Comparison of ENCODE assay signal across 8 cellular contexts in the genomic region with DNA sequence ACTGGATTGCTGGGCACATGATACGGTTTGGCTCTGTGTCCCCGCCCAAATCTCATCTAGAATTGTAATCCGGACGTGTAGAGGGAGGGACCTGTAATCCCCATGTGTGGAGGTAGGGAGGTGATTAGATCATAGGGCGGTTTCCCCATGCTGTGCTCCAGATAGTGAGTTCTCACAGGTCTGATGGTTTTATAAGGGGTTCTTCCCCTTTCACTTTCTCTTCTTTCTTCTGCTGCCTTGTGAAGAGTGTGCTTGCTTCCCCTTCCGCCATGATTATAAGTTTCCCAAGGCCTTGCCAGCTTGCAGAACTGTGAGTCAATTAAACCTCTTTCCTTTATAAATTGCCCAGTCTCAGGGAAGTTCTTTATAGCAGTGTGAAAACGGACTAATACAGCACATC. TPM values are rescaled to one million over a fixed set of nuclear protein-coding genes. Genes with fewer than 3 reads are reported as not detected.
DNase-seq lines count a peak whose midpoint lies in the region; ATAC-seq and TF ChIP-seq lines count a peak whose summit lies in the region.

No MANE protein-coding gene starts in this region.

- POLR2A ChIA-PET in activated CD4-positive, alpha-beta T cell treated with anti-CD3 and anti-CD28 coated beads for 36 hours (lab: Charles Lee): no interaction called here

- H3K4me1 Mint-ChIP-seq in activated CD4-positive, alpha-beta T cell treated with anti-CD3 and anti-CD28 coated beads for 36 hours: peaks cover 4% of the 10 kb centered on the region

- peak; percentile 94 for ATAC-seq in HG02884 (IDR thresholded peaks at IDR 0.05; ENCODE audit: unreplicated experiment)
- ATAC-seq in sciatic nerve: peak; percentile 65
- ATAC-seq in activated CD4-positive, alpha-beta T cell treated with anti-CD3 and anti-CD28 coated beads for 36 hours: no peak

- H3K27me3 ChIP-seq in thyroid gland: no peaks in the 10 kb centered on the region

- no peaks in the 10 kb centered on the region for H3K27me3 Mint-ChIP-seq in activated CD4-positive, alpha-beta T cell treated with anti-CD3 and anti-CD28 coated beads for 36 hours

- H3K27ac ChIP-seq in thyroid gland: no peak overlapping the region

- H3K4me1 ChIP-seq in thyroid gland: no peaks in the 10 kb centered on the region

- no peak overlapping the region for H3K4me3 Mint-ChIP-seq in activated CD4-positive, alpha-beta T cell treated with anti-CD3 and anti-CD28 coated beads for 36 hours

- H3K36me3 ChIP-seq in thyroid gland: no peaks in the 10 kb centered on the region

- no peak for TF ChIP-seq POLR2A in thyroid gland (IDR thresholded peaks at IDR 0.05)

- H3K9me3 Mint-ChIP-seq in activated CD4-positive, alpha-beta T cell treated with anti-CD3 and anti-CD28 coated beads for 36 hours (ENCODE audit: low read depth): peaks cover 2% of the 10 kb centered on the region

- CTCF ChIA-PET in activated CD4-positive, alpha-beta T cell treated with anti-CD3 and anti-CD28 coated beads for 36 hours (lab: Charles Lee): interaction anchor here (1.2 kb wide), 1 partner anchor 73 kb away, joined by 3 read pairs; no protein-coding TSS in a partner anchor

- intact Hi-C loops in sciatic nerve (cut with DNase I) (no loop called here), thyroid gland (cut with DNase I) (loop anchor here (5.0 kb wide), 1 partner anchor 344 kb away; no protein-coding TSS in a partner anchor)
- intact Hi-C loops in activated CD4-positive, alpha-beta T cell treated with anti-CD3 and anti-CD28 coated beads for 36 hours (cut with DNase I, micrococcal nuclease): loop anchor here in 1 of 2 experiments (5.0 kb wide), 1 partner anchor 344 kb away; no protein-coding TSS in a partner anchor

- no peak overlapping the region for H3K27ac Mint-ChIP-seq in activated CD4-positive, alpha-beta T cell treated with anti-CD3 and anti-CD28 coated beads for 36 hours

- no peak for TF ChIP-seq CTCF in thyroid gland (IDR thresholded peaks at IDR 0.05)

- no peak overlapping the region for H3K4me3 ChIP-seq in thyroid gland (replicated peaks in 1 of 3)

- 81 to 87% methylated on average over 7 of the region's 7 CpGs for WGBS in thyroid gland, 2 donors

- no peaks in the 10 kb centered on the region for H3K9me3 ChIP-seq in thyroid gland

- no peaks in the 10 kb centered on the region for H3K36me3 Mint-ChIP-seq in activated CD4-positive, alpha-beta T cell treated with anti-CD3 and anti-CD28 coated beads for 36 hours (ENCODE audit: low read depth)

- DNase-seq in activated CD8-positive, alpha-beta memory T cell treated with anti-CD3 and anti-CD28 coated beads for 24 hours: peak; percentile 13
- DNase-seq in activated CD8-positive, alpha-beta memory T cell treated with anti-CD3 and anti-CD28 coated beads, Interleukin-2, amount 50 U/mL, for 48 hours: no peak
- DNase-seq in NOMO-1 treated with dmso at 0.1 percent for 144 hours (lab: John Stamatoyannopoulos, UW; ENCODE audit: unreplicated experiment) (peak; percentile 95), sciatic nerve (ENCODE audit: low spot score) (no peak), thyroid gland (no peak), DMS53 (lab: John Stamatoyannopoulos, UW) (no peak)
- no peak for DNase-seq in activated CD4-positive, alpha-beta T cell treated with anti-CD3 and anti-CD28 coated beads for 36 hours

RNA-seq across cellular contexts. Expression of gene MTIF3, which starts 32.6 kb away (rescaled TPM):
- total RNA-seq in sciatic nerve (45.5 TPM), thyroid gland (10 to 100 TPM; 36.4 to 68.2 (median 54.8) TPM)
- 10 to 100 TPM; 27.5 to 43.0 TPM for total RNA-seq in activated CD4-positive, alpha-beta T cell treated with anti-CD3 and anti-CD28 coated beads for 36 hours

RNA-seq across cellular contexts. Expression of gene GTF3A, which starts 58.6 kb away (rescaled TPM):
- total RNA-seq in sciatic nerve: 52.2 TPM
- 100 to 1,000 TPM in 3 of 4 donors, 10 to 100 TPM in 1; 50.2 to 145 (median 120) TPM for total RNA-seq in thyroid gland
- 100 to 1,000 TPM; 177 to 208 TPM for total RNA-seq in activated CD4-positive, alpha-beta T cell treated with anti-CD3 and anti-CD28 coated beads for 36 hours

Comparison
In these comparisons a context has a peak if more than half of its experiments do, and no peak if none do; other contexts are left out.
1. DNase-seq: peak in activated CD8-positive, alpha-beta memory T cell treated with anti-CD3 and anti-CD28 coated beads for 24 hours (single experiment) and NOMO-1 treated with dmso at 0.1 percent for 144 hours (single experiment); none in activated CD8-positive, alpha-beta memory T cell treated with anti-CD3 and anti-CD28 coated beads, Interleukin-2, amount 50 U/mL, for 48 hours (single experiment), sciatic nerve (single experiment), thyroid gland (0 of 2), DMS53 (single experiment) and activated CD4-positive, alpha-beta T cell treated with anti-CD3 and anti-CD28 coated beads for 36 hours (single experiment).